ENCODE assay signal across 3 cellular contexts in the genomic region with DNA sequence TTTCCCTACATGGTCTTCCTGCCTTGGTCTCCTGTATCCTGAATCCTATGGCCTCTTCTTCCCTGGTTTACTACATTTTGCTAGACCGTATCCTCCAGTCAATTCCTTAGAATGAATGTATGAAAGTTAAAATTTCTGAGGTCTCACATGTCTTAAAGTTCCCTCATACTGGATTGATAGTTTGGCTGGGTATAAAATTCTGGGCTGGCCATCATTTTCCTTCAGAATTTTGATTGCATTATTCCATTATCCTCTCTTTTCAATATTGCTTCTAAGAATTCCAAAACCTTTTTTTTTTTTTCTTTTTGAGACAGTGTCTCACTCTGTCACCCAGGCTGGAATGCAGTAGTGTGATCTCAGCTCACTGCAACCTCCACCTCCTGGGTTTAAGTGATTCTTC.
TF ChIP-seq lines count a peak whose summit lies in the region.

No MANE protein-coding gene starts in this region.

TF ChIP-seq in HepG2, 621 proteins besides CTCF, POLR2A, EP300 and RAD21:
- TF ChIP-seq ZNF839 (CRISPR knock-in tag; IDR thresholded peaks at IDR 0.05; ENCODE audit: borderline replicate concordance) (no peak), ZBTB1 (CRISPR knock-in tag; IDR thresholded peaks at IDR 0.05; ENCODE audit: borderline replicate concordance) (no peak), ZFP1 (CRISPR knock-in tag; IDR thresholded peaks at IDR 0.05) (peak; percentile 100)

TF ChIP-seq in HEK293, 187 proteins besides CTCF, POLR2A, EP300 and RAD21:
- TF ChIP-seq, protein P1, sequence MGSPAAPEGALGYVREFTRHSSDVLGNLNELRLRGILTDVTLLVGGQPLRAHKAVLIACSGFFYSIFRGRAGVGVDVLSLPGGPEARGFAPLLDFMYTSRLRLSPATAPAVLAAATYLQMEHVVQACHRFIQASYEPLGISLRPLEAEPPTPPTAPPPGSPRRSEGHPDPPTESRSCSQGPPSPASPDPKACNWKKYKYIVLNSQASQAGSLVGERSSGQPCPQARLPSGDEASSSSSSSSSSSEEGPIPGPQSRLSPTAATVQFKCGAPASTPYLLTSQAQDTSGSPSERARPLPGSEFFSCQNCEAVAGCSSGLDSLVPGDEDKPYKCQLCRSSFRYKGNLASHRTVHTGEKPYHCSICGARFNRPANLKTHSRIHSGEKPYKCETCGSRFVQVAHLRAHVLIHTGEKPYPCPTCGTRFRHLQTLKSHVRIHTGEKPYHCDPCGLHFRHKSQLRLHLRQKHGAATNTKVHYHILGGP (tag by site-specific recombination; IDR thresholded peaks at IDR 0.05): no peak
- TF ChIP-seq, protein P2, sequence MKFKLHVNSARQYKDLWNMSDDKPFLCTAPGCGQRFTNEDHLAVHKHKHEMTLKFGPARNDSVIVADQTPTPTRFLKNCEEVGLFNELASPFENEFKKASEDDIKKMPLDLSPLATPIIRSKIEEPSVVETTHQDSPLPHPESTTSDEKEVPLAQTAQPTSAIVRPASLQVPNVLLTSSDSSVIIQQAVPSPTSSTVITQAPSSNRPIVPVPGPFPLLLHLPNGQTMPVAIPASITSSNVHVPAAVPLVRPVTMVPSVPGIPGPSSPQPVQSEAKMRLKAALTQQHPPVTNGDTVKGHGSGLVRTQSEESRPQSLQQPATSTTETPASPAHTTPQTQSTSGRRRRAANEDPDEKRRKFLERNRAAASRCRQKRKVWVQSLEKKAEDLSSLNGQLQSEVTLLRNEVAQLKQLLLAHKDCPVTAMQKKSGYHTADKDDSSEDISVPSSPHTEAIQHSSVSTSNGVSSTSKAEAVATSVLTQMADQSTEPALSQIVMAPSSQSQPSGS (tag by site-specific recombination; IDR thresholded peaks at IDR 0.05; ENCODE audit: low read depth): no peak
- TF ChIP-seq ZNF16 (tag by site-specific recombination; IDR thresholded peaks at IDR 0.05; ENCODE audit: low read depth): no peak
- TF ChIP-seq ZNF561 (tag by site-specific recombination; IDR thresholded peaks at IDR 0.05; ENCODE audit: borderline replicate concordance): no peak
- no peak for TF ChIP-seq ZNF747 (tag by site-specific recombination; IDR thresholded peaks at IDR 0.05)
- no peak for TF ChIP-seq ZNF514 (tag by site-specific recombination; IDR thresholded peaks at IDR 0.05)
- no peak for TF ChIP-seq ZNF24 (tag by site-specific recombination; IDR thresholded peaks at IDR 0.05)
- TF ChIP-seq ZNF560 (tag by site-specific recombination; IDR thresholded peaks at IDR 0.05; ENCODE audit: borderline replicate concordance): no peak
- TF ChIP-seq, protein P3, sequence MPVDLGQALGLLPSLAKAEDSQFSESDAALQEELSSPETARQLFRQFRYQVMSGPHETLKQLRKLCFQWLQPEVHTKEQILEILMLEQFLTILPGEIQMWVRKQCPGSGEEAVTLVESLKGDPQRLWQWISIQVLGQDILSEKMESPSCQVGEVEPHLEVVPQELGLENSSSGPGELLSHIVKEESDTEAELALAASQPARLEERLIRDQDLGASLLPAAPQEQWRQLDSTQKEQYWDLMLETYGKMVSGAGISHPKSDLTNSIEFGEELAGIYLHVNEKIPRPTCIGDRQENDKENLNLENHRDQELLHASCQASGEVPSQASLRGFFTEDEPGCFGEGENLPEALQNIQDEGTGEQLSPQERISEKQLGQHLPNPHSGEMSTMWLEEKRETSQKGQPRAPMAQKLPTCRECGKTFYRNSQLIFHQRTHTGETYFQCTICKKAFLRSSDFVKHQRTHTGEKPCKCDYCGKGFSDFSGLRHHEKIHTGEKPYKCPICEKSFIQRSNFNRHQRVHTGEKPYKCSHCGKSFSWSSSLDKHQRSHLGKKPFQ (tag by site-specific recombination; IDR thresholded peaks at IDR 0.05): no peak
- peak; percentile 42 for TF ChIP-seq ZNF510 (tag by site-specific recombination; IDR thresholded peaks at IDR 0.05; ENCODE audit: insufficient replicate concordance)
- peak; percentile 46 for TF ChIP-seq SETDB1 (IDR thresholded peaks at IDR 0.05; ENCODE audit: insufficient read length, low read length)
- TF ChIP-seq, protein P4, sequence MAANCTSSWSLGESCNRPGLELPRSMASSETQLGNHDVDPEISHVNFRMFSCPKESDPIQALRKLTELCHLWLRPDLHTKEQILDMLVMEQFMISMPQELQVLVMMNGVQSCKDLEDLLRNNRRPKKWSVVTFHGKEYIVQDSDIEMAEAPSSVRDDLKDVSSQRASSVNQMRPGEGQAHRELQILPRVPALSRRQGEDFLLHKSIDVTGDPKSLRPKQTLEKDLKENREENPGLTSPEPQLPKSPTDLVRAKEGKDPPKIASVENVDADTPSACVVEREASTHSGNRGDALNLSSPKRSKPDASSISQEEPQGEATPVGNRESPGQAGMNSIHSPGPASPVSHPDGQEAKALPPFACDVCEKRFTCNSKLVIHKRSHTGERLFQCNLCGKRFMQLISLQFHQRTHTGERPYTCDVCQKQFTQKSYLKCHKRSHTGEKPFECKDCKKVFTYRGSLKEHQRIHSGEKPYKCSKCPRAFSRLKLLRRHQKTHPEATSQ (tag by site-specific recombination; IDR thresholded peaks at IDR 0.05): no peak
- TF ChIP-seq ZNF335 (tag by site-specific recombination; conservative IDR thresholded peaks at IDR 0.05): no peak

TF ChIP-seq in GM12878, 131 proteins besides CTCF, POLR2A, EP300 and RAD21:
- TF ChIP-seq ZNF622 (IDR thresholded peaks at IDR 0.05): no peak
- TF ChIP-seq, protein P5, sequence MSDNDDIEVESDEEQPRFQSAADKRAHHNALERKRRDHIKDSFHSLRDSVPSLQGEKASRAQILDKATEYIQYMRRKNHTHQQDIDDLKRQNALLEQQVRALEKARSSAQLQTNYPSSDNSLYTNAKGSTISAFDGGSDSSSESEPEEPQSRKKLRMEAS (IDR thresholded peaks at IDR 0.05; ENCODE audit: low read depth, low read length): no peak
- TF ChIP-seq CBX3 (IDR thresholded peaks at IDR 0.05; ENCODE audit: borderline replicate concordance, low read depth): peak; percentile 66; the same call in 1 of the 2 replicates
- no peak for TF ChIP-seq PAX5 (IDR thresholded peaks at IDR 0.05; ENCODE audit: borderline replicate concordance, low read depth, low read length)
- no peak for TF ChIP-seq POLR2AphosphoS5 (IDR thresholded peaks at IDR 0.05; ENCODE audit: low read length)
